Comparison of ENCODE assay signal across 21 cellular contexts in the genomic region with DNA sequence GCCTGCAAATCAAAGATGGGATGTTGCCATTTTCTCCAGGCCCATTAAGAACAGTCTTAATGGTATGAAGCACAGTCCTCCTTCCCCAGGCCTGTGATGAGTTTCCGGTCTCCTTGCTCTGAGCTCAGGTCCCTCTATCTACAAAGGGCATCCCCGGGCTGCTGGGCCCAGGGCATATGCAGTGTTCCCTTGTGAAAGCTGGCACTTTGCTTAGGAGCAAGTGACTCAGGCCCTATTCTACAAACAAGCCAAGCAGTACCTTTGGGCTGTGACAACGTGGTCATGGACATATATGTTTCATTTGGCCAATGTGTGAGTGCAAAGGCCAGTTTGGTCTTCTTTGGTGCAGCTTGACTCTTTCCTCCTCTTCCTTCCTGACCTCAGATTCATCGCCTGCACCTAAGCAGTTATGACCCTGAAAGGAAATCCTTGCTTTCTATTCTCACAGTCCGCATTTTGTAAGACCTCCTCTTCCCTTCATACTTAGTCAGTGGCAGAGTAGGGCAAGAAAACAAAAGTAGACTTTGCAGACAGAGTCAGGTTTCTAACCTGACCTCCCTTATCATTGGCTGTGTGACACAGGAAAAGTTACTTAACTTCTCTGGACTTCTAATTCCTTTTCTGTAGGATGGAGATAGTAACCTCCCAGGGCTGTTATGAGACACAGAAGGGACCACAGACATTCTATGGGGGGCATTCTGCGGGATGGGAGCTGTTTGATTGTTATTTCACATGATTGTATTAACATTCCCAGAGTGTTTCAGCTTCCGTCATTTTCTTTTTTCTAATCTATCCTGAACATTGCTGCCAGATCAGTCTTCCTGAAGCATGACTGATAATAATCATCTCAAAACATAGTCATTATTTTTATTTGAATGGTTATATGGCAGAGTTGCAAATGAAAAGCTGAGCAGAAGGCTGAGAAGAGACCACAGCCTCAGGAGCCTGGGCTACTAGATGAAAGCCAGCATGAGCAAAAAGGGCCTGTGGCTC.
DNase-seq lines count a peak whose midpoint lies in the region; ATAC-seq, FAIRE-seq and TF ChIP-seq lines count a peak whose summit lies in the region.
"Had no signal": no experiment of that assay in that cellular context is flagged by ENCODE, and none has a peak within 500 bp of the region (broad histone marks: within the 10 kb centered on the region; RNA-seq: fewer than 3 reads in every experiment).

No MANE protein-coding gene starts in this region.

- H3K27me3 ChIP-seq in SK-N-SH (ENCODE audit: insufficient read depth) (no peaks in the 10 kb centered on the region), K562 (ENCODE audit: control insufficient read depth in 2 of 2, insufficient read depth in 2 of 2, low read length in 2 of 2) (peaks cover 9 to 13% of the 10 kb centered on the region in 2 experiments; a peak in 4 of 5 replicates), esophagus muscularis mucosa (peaks cover 0 to 11% (median 0%) of the 10 kb centered on the region in 4 donors), thoracic aorta (replicated peaks; ENCODE audit: insufficient read depth) (no peaks in the 10 kb centered on the region)
- H3K27me3 ChIP-seq: MG63 had no signal

- H3F3A ChIP-seq in SK-N-SH (replicated peaks; ENCODE audit: insufficient read depth) = no peaks in the 10 kb centered on the region

- no peaks in the 10 kb centered on the region for H3K9me2 ChIP-seq in SK-N-SH

- H3K4me1 ChIP-seq in SK-N-SH (ENCODE audit: control insufficient read depth in 1 of 2, insufficient read depth in 2 of 2, low read depth in 1 of 2, low read length in 1 of 2) (no peaks in the 10 kb centered on the region; a peak in 2 of 4 replicates), K562 (replicated peaks in 1 of 2; ENCODE audit: control insufficient read depth in 2 of 2, insufficient read depth in 2 of 2, low read length in 2 of 2) (no peaks in the 10 kb centered on the region), esophagus muscularis mucosa (peaks cover 0 to 7% (median 0%) of the 10 kb centered on the region in 4 donors), thoracic aorta (ENCODE audit: control insufficient read depth in 1 of 2, low read depth in 2 of 2) (peaks cover 9 to 44% of the 10 kb centered on the region in 2 donors)

- H3K4me2 ChIP-seq in SK-N-SH (no peak overlapping the region), K562 (ENCODE audit: insufficient read depth, low read length) (no peak overlapping the region)

- H3K27ac ChIP-seq in SK-N-SH (ENCODE audit: low read depth in 2 of 2, low read length in 1 of 2) (peak overlapping the region in 1 of 2 experiments; percentile 4; a peak in 1 of 4 replicates), K562 (ENCODE audit: extremely low read depth, low read depth, low read length) (no peak overlapping the region), esophagus muscularis mucosa (replicated peaks in 1 of 4) (no peak overlapping the region), thoracic aorta (peak overlapping the region; percentile 18 to 34)
- H3K27ac ChIP-seq: 22Rv1, C4-2B had no signal

- H2AFZ ChIP-seq in SK-N-SH (ENCODE audit: low read depth) = no peak overlapping the region
- H2AFZ ChIP-seq in K562 (ENCODE audit: low read depth, low read length) = no peak overlapping the region

- H3K9me3 ChIP-seq in SK-N-SH (no peaks in the 10 kb centered on the region), K562 (replicated peaks; ENCODE audit: control insufficient read depth, insufficient read depth, low read depth, low read length) (no peaks in the 10 kb centered on the region), esophagus muscularis mucosa (no peaks in the 10 kb centered on the region), thoracic aorta (no peaks in the 10 kb centered on the region)
- H3K9me3 ChIP-seq: MG63 had no signal

- no peak for TF ChIP-seq EP300 in SK-N-SH (IDR thresholded peaks at IDR 0.05; ENCODE audit: borderline replicate concordance in 1 of 2, low read depth in 1 of 2, low read length in 1 of 2)
- no peak for TF ChIP-seq EP300 in K562 (IDR thresholded peaks at IDR 0.05; ENCODE audit: low read length)
- TF ChIP-seq EP300 in esophagus muscularis mucosa (IDR thresholded peaks at IDR 0.05) = no peak

- no peak for DNase-seq in SK-N-SH
- no peak for DNase-seq in K562 (ENCODE audit: extremely low read depth in 1 of 4, low spot score in 3 of 4)
- peak; percentile 53 for DNase-seq in esophagus muscularis mucosa (ENCODE audit: extremely low spot score)
- no peak for DNase-seq in thoracic aorta (ENCODE audit: low spot score)
- DNase-seq in NCI-H2029 (lab: John Stamatoyannopoulos, UW) = no peak
- DNase-seq in frontal cortex (ENCODE audit: low spot score in 2 of 2) = no peak
- no peak for DNase-seq in effector CD4-positive, alpha-beta T cell
- DNase-seq: ACHN; GDM1; Kasumi-1; MG63; NCI-H1417 treated with DMSO at 0.1 percent for 48 hours; NCI-H187; NCI-H510A; NCI-H748 treated with DMSO at 0.1 percent for 48 hours; NK-92 treated with Interleukin-12 subunit alpha and Interleukin-12 subunit beta, amount 100 ng/mL, for 24 hours; SIG-M5 had no signal

- H3K4me3 ChIP-seq in SK-N-SH (ENCODE audit: low read depth in 2 of 2, low read length in 1 of 2) = no peak overlapping the region
- H3K4me3 ChIP-seq in K562 = no peak overlapping the region
- no peak overlapping the region for H3K4me3 ChIP-seq in esophagus muscularis mucosa
- no peak overlapping the region for H3K4me3 ChIP-seq in thoracic aorta
- H3K4me3 ChIP-seq: MG63 had no signal

- CTCF ChIA-PET in SK-N-SH (lab: Yijun Ruan, JAX) (no interaction called here), K562 (lab: Yijun Ruan, JAX; ENCODE audit: low intra/inter-chr PET ratio) (no interaction called here)

- TF ChIP-seq RAD21 in SK-N-SH (IDR thresholded peaks at IDR 0.05; ENCODE audit: low read length) (no peak), K562 (CRISPR knock-in tag; conservative IDR thresholded peaks at IDR 0.05 in 1 of 2, IDR thresholded peaks at IDR 0.05 in 1 of 2) (no peak)

- POLR2A ChIA-PET in SK-N-SH (lab: Yijun Ruan, JAX) (no interaction called here), K562 (lab: Yijun Ruan, JAX) (no interaction called here)

- no peak for TF ChIP-seq CTCF in SK-N-SH (IDR thresholded peaks at IDR 0.05)
- TF ChIP-seq CTCF in K562 (IDR thresholded peaks at IDR 0.05 in 2 of 3, conservative IDR thresholded peaks at IDR 0.05 in 1 of 3; ENCODE audit: insufficient read depth in 2 of 3, low read depth in 1 of 3, low read length in 3 of 3) = no peak
- no peak for TF ChIP-seq CTCF in esophagus muscularis mucosa (IDR thresholded peaks at IDR 0.05)
- no peak for TF ChIP-seq CTCF in thoracic aorta (IDR thresholded peaks at IDR 0.05)

- WGBS in SK-N-SH (ENCODE audit: low lambda C conversion rate) = 81% methylated on average over 5 of the region's 7 CpGs
- under 1% methylated on average over 7 of the region's 7 CpGs for WGBS in K562 (ENCODE audit: insufficient coverage, low coverage, missing lambda C conversion rate)
- 62% methylated on average over 7 of the region's 7 CpGs for WGBS in esophagus muscularis mucosa

- intact Hi-C loops in K562 (cut with micrococcal nuclease) = no loop called here
- intact Hi-C loops in esophagus muscularis mucosa (cut with DNase I) = no loop called here

- BruUV-seq in K562 (replicated peaks; lab: Mats Ljungman, UMichigan) = no TSS peak

- in situ Hi-C loops in K562 (cut with MboI) = no loop called here

- H3K9ac ChIP-seq in SK-N-SH (no peak overlapping the region), K562 (ENCODE audit: insufficient read depth in 1 of 2, low read depth in 2 of 2, low read length in 2 of 2) (no peak overlapping the region)

- no peak for FAIRE-seq in K562 (lab: Jason Lieb, UNC)
- FAIRE-seq in frontal cortex (lab: Jason Lieb, UNC) = no peak

- H3K36me3 ChIP-seq in SK-N-SH (replicated peaks in 1 of 2; ENCODE audit: control insufficient read depth in 1 of 2, insufficient read depth in 2 of 2, low read length in 1 of 2) (no peaks in the 10 kb centered on the region), K562 (ENCODE audit: control insufficient read depth, insufficient read depth, low read length) (no peaks in the 10 kb centered on the region), esophagus muscularis mucosa (peaks cover 0 to 32% (median 0%) of the 10 kb centered on the region in 4 donors), thoracic aorta (peaks cover 17% of the 10 kb centered on the region)

- no peaks in the 10 kb centered on the region for H3K9me1 ChIP-seq in K562 (ENCODE audit: control insufficient read depth, insufficient read depth, low read length)

- ATAC-seq in SK-N-SH treated with all-trans-retinoic acid at 6 μM for 48 hours = no peak
- ATAC-seq in K562 = no peak
- ATAC-seq in thoracic aorta (ENCODE audit: insufficient number of reproducible peaks, low FRiP score, low read depth) = no peak
- ATAC-seq: Panc1 had no signal

- H3K79me2 ChIP-seq in SK-N-SH (ENCODE audit: insufficient read depth) (no peaks in the 10 kb centered on the region), K562 (ENCODE audit: control insufficient read depth, insufficient read depth, low read length) (no peaks in the 10 kb centered on the region)

- TF ChIP-seq POLR2A in K562 (conservative IDR thresholded peaks at IDR 0.05) (no peak), esophagus muscularis mucosa (IDR thresholded peaks at IDR 0.05; ENCODE audit: low read depth) (no peak)

- H4K20me1 ChIP-seq in SK-N-SH (ENCODE audit: insufficient read depth) (no peaks in the 10 kb centered on the region), K562 (replicated peaks; ENCODE audit: control insufficient read depth, insufficient read depth, low read length) (no peaks in the 10 kb centered on the region)

TF ChIP-seq in SK-N-SH treated with all-trans-retinoic acid at 6 μM for 48 hours, 23 proteins besides CTCF, POLR2A, EP300 and RAD21:
- no peak for TF ChIP-seq TOX (CRISPR knock-in tag; IDR thresholded peaks at IDR 0.05; ENCODE audit: borderline replicate concordance)
- peak; percentile 69 for TF ChIP-seq ISL1 (CRISPR knock-in tag; IDR thresholded peaks at IDR 0.05)

TF ChIP-seq in SK-N-SH, 30 proteins besides CTCF, POLR2A, EP300 and RAD21 (continues in another document):
- TF ChIP-seq GABPA (IDR thresholded peaks at IDR 0.05; ENCODE audit: low read depth) (no peak), GATA2 (CRISPR knock-in tag; IDR thresholded peaks at IDR 0.05) (no peak), CHD2 (IDR thresholded peaks at IDR 0.05; ENCODE audit: low read length, partially characterized antibody) (no peak), NFIC (IDR thresholded peaks at IDR 0.05; ENCODE audit: borderline replicate concordance) (no peak), FOSL2 (IDR thresholded peaks at IDR 0.05; ENCODE audit: borderline replicate concordance, low read depth) (no peak)

TF ChIP-seq in K562, 482 proteins besides CTCF, POLR2A, EP300 and RAD21:
- no peak for TF ChIP-seq PHB2 (IDR thresholded peaks at IDR 0.05; ENCODE audit: low read depth)
- TF ChIP-seq SIN3A (IDR thresholded peaks at IDR 0.05; ENCODE audit: borderline replicate concordance in 2 of 2, control insufficient read depth in 1 of 2, low read depth in 2 of 2, low read length in 2 of 2) = no peak
- peak; percentile 23 for TF ChIP-seq ZFP36 (IDR thresholded peaks at IDR 0.05; ENCODE audit: low read depth, low read length, partially characterized antibody)
- TF ChIP-seq NFYB (IDR thresholded peaks at IDR 0.05; ENCODE audit: extremely low read depth, insufficient read length) = no peak
- TF ChIP-seq RBM25 (IDR thresholded peaks at IDR 0.05; ENCODE audit: low read depth, low read length, severe bottlenecking) = peak; percentile 58

Comparison
In these comparisons a context has a peak if more than half of its experiments do, and no peak if none do; other contexts are left out.
1. H3K27ac ChIP-seq: peak in thoracic aorta (2 of 2); none in K562 (single experiment) and esophagus muscularis mucosa (0 of 4).